ENCODE assay signal across 7 cellular contexts in genomic region chr5:82278711-82279370, GRCh38. TPM values are rescaled to one million over a fixed set of nuclear protein-coding genes. Genes with fewer than 3 reads are reported as not detected.
DNase-seq lines count a peak whose midpoint lies in the region; ATAC-seq and TF ChIP-seq lines count a peak whose summit lies in the region.

No MANE protein-coding gene starts in this region.

- H3K27ac ChIP-seq in HUES6 (ENCODE audit: low read depth, low read length) (peak overlapping the region; percentile 99), iPS-20b (ENCODE audit: low read length) (peak overlapping the region; percentile 80), stomach (peak overlapping the region; percentile 80 to 94 (median 89))

- no peak for TF ChIP-seq CTCF in stomach (IDR thresholded peaks at IDR 0.05)

- H3K36me3 Mint-ChIP-seq in activated naive CD8-positive, alpha-beta T cell treated with anti-CD3 and anti-CD28 coated beads for 36 hours, result peaks cover 63% of the 10 kb centered on the region

- peak overlapping the region; percentile 91 for H3K4me3 Mint-ChIP-seq in activated naive CD8-positive, alpha-beta T cell treated with anti-CD3 and anti-CD28 coated beads for 36 hours

- H3K27me3 ChIP-seq in HUES6 (ENCODE audit: control insufficient read depth, insufficient read depth, low read length) (no peaks in the 10 kb centered on the region), iPS-20b (ENCODE audit: insufficient read depth, low read length) (no peaks in the 10 kb centered on the region), stomach (no peaks in the 10 kb centered on the region)

- no peak for DNase-seq in activated naive CD8-positive, alpha-beta T cell treated with anti-CD3 and anti-CD28 coated beads for 36 hours
- no peak for DNase-seq in stomach
- no peak for DNase-seq in stimulated activated CD4-positive, alpha-beta T cell treated with anti-CD3 and anti-CD28 coated beads, Interleukin-2, amount 100 ng/mL, for 48 hours

- WGBS in stomach, 5 donors, result 18 to 66% (median 35%) methylated on average over 19 of the region's 19 CpGs

- H3K27ac Mint-ChIP-seq in activated naive CD8-positive, alpha-beta T cell treated with anti-CD3 and anti-CD28 coated beads for 36 hours, result peak overlapping the region; percentile 99

- intact Hi-C loops in stomach (cut with DNase I; ENCODE audit: low total_unique reads), result no loop called here

- no peak for TF ChIP-seq EP300 in stomach (IDR thresholded peaks at IDR 0.05)

- peaks cover 36% of the 10 kb centered on the region for H3K4me1 Mint-ChIP-seq in activated naive CD8-positive, alpha-beta T cell treated with anti-CD3 and anti-CD28 coated beads for 36 hours

- peaks cover 2% of the 10 kb centered on the region for H3K9me3 Mint-ChIP-seq in activated naive CD8-positive, alpha-beta T cell treated with anti-CD3 and anti-CD28 coated beads for 36 hours

- H3K4me3 ChIP-seq in HUES6 (ENCODE audit: low read depth, low read length) (peak overlapping the region; percentile 93), iPS-20b (ENCODE audit: low read length) (peak overlapping the region; percentile 83), stomach (peak overlapping the region; percentile 68 to 99 (median 94))

- ATAC-seq in HG03159 (IDR thresholded peaks at IDR 0.05; ENCODE audit: unreplicated experiment), result no peak
- ATAC-seq in GM21528 (IDR thresholded peaks at IDR 0.05; ENCODE audit: low FRiP score, unreplicated experiment), result no peak

- H3K27me3 Mint-ChIP-seq in activated naive CD8-positive, alpha-beta T cell treated with anti-CD3 and anti-CD28 coated beads for 36 hours, result no peaks in the 10 kb centered on the region

- H3K36me3 ChIP-seq in HUES6 (ENCODE audit: control insufficient read depth, insufficient read depth, low read length) (peaks cover 34% of the 10 kb centered on the region), iPS-20b (ENCODE audit: insufficient read depth, low read depth, low read length) (peaks cover 40% of the 10 kb centered on the region), stomach (peaks cover 23 to 30% (median 29%) of the 10 kb centered on the region in 4 donors)

- H3K9me3 ChIP-seq in HUES6 (ENCODE audit: control insufficient read depth, insufficient read depth, low read depth, low read length), result no peaks in the 10 kb centered on the region
- no peaks in the 10 kb centered on the region for H3K9me3 ChIP-seq in iPS-20b (ENCODE audit: insufficient read depth, low read depth, low read length)
- H3K9me3 ChIP-seq in stomach, result no peaks in the 10 kb centered on the region

- peak overlapping the region; percentile 99 for H3K9ac ChIP-seq in HUES6 (ENCODE audit: low read length)
- H3K9ac ChIP-seq in iPS-20b (ENCODE audit: low read depth, low read length), result peak overlapping the region; percentile 97

- TF ChIP-seq POLR2A in stomach (IDR thresholded peaks at IDR 0.05), result peak in 1 of 4 donors; percentile 68

- H3K4me1 ChIP-seq in HUES6 (ENCODE audit: control insufficient read depth, insufficient read depth, low read length) (peaks cover 10% of the 10 kb centered on the region; the same call in 1 of the 2 replicates), iPS-20b (ENCODE audit: insufficient read depth, low read length) (peaks cover 12% of the 10 kb centered on the region; the same call in 1 of the 2 replicates), stomach (peaks cover 6 to 25% (median 22%) of the 10 kb centered on the region in 4 donors)

RNA-seq across cellular contexts. Expression of gene RPS23, which starts 0.7 kb away (rescaled TPM):
- 1,000 to 10,000 TPM; 2,622 to 2,635 TPM for total RNA-seq in activated naive CD8-positive, alpha-beta T cell treated with anti-CD3 and anti-CD28 coated beads for 36 hours
- total RNA-seq in stomach, result 1,000 to 10,000 TPM in 4 of 5 donors, 100 to 1,000 TPM in 1; 947 to 4,706 (median 1,648) TPM
- polyA plus RNA-seq in stomach, result 1,000 to 10,000 TPM; 2,847 to 4,172 (median 2,895) TPM
